In the genomic region with DNA sequence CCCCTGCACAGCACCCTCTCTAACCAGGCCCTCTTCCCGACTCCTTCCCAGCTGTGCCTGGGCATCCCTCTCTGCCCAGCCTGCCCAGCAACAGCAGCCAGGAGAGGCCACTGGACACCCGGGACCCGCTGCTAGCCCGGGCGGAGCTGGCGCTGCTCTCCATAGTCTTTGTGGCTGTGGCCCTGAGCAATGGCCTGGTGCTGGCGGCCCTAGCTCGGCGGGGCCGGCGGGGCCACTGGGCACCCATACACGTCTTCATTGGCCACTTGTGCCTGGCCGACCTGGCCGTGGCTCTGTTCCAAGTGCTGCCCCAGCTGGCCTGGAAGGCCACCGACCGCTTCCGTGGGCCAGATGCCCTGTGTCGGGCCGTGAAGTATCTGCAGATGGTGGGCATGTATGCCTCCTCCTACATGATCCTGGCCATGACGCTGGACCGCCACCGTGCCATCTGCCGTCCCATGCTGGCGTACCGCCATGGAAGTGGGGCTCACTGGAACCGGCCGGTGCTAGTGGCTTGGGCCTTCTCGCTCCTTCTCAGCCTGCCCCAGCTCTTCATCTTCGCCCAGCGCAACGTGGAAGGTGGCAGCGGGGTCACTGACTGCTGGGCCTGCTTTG, we compare ENCODE assay signal across 2 cellular contexts.
TF ChIP-seq lines count a peak whose summit lies in the region.

No MANE protein-coding gene starts in this region.

TF ChIP-seq in SK-N-SH, 30 proteins besides CTCF, POLR2A, EP300 and RAD21:
- TF ChIP-seq, protein P1, sequence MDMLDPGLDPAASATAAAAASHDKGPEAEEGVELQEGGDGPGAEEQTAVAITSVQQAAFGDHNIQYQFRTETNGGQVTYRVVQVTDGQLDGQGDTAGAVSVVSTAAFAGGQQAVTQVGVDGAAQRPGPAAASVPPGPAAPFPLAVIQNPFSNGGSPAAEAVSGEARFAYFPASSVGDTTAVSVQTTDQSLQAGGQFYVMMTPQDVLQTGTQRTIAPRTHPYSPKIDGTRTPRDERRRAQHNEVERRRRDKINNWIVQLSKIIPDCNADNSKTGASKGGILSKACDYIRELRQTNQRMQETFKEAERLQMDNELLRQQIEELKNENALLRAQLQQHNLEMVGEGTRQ (IDR thresholded peaks at IDR 0.05; ENCODE audit: borderline replicate concordance, low read depth, low read length): no peak
- TF ChIP-seq, protein P2, sequence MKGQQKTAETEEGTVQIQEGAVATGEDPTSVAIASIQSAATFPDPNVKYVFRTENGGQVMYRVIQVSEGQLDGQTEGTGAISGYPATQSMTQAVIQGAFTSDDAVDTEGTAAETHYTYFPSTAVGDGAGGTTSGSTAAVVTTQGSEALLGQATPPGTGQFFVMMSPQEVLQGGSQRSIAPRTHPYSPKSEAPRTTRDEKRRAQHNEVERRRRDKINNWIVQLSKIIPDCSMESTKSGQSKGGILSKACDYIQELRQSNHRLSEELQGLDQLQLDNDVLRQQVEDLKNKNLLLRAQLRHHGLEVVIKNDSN (IDR thresholded peaks at IDR 0.05; ENCODE audit: borderline replicate concordance, low read depth): no peak
- TF ChIP-seq FOXM1 (IDR thresholded peaks at IDR 0.05; ENCODE audit: low read depth): no peak
- TF ChIP-seq, protein P3, sequence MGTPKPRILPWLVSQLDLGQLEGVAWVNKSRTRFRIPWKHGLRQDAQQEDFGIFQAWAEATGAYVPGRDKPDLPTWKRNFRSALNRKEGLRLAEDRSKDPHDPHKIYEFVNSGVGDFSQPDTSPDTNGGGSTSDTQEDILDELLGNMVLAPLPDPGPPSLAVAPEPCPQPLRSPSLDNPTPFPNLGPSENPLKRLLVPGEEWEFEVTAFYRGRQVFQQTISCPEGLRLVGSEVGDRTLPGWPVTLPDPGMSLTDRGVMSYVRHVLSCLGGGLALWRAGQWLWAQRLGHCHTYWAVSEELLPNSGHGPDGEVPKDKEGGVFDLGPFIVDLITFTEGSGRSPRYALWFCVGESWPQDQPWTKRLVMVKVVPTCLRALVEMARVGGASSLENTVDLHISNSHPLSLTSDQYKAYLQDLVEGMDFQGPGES (IDR thresholded peaks at IDR 0.05; ENCODE audit: low read depth, low read length): no peak
- no peak for TF ChIP-seq POLR2AphosphoS5 (IDR thresholded peaks at IDR 0.05; ENCODE audit: low read depth, low read length)
- TF ChIP-seq, protein P4, sequence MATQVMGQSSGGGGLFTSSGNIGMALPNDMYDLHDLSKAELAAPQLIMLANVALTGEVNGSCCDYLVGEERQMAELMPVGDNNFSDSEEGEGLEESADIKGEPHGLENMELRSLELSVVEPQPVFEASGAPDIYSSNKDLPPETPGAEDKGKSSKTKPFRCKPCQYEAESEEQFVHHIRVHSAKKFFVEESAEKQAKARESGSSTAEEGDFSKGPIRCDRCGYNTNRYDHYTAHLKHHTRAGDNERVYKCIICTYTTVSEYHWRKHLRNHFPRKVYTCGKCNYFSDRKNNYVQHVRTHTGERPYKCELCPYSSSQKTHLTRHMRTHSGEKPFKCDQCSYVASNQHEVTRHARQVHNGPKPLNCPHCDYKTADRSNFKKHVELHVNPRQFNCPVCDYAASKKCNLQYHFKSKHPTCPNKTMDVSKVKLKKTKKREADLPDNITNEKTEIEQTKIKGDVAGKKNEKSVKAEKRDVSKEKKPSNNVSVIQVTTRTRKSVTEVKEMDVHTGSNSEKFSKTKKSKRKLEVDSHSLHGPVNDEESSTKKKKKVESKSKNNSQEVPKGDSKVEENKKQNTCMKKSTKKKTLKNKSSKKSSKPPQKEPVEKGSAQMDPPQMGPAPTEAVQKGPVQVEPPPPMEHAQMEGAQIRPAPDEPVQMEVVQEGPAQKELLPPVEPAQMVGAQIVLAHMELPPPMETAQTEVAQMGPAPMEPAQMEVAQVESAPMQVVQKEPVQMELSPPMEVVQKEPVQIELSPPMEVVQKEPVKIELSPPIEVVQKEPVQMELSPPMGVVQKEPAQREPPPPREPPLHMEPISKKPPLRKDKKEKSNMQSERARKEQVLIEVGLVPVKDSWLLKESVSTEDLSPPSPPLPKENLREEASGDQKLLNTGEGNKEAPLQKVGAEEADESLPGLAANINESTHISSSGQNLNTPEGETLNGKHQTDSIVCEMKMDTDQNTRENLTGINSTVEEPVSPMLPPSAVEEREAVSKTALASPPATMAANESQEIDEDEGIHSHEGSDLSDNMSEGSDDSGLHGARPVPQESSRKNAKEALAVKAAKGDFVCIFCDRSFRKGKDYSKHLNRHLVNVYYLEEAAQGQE (IDR thresholded peaks at IDR 0.05; ENCODE audit: low read depth, low read length): no peak
- no peak for TF ChIP-seq EZH2phosphoT487 (IDR thresholded peaks at IDR 0.05; ENCODE audit: borderline replicate concordance, low read depth)
- TF ChIP-seq MEF2A (IDR thresholded peaks at IDR 0.05; ENCODE audit: borderline replicate concordance, low read depth): no peak
- no peak for TF ChIP-seq ELF1 (IDR thresholded peaks at IDR 0.05)
- TF ChIP-seq CHD2 (IDR thresholded peaks at IDR 0.05; ENCODE audit: low read length, partially characterized antibody): no peak
- TF ChIP-seq, protein P5, sequence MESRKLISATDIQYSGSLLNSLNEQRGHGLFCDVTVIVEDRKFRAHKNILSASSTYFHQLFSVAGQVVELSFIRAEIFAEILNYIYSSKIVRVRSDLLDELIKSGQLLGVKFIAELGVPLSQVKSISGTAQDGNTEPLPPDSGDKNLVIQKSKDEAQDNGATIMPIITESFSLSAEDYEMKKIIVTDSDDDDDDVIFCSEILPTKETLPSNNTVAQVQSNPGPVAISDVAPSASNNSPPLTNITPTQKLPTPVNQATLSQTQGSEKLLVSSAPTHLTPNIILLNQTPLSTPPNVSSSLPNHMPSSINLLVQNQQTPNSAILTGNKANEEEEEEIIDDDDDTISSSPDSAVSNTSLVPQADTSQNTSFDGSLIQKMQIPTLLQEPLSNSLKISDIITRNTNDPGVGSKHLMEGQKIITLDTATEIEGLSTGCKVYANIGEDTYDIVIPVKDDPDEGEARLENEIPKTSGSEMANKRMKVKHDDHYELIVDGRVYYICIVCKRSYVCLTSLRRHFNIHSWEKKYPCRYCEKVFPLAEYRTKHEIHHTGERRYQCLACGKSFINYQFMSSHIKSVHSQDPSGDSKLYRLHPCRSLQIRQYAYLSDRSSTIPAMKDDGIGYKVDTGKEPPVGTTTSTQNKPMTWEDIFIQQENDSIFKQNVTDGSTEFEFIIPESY (IDR thresholded peaks at IDR 0.05; ENCODE audit: borderline replicate concordance, low read depth): no peak
- TF ChIP-seq GATA2 (CRISPR knock-in tag; IDR thresholded peaks at IDR 0.05): no peak

TF ChIP-seq in SK-N-SH treated with all-trans-retinoic acid at 6 μM for 48 hours, 23 proteins besides CTCF, POLR2A, EP300 and RAD21:
- TF ChIP-seq, protein P6, sequence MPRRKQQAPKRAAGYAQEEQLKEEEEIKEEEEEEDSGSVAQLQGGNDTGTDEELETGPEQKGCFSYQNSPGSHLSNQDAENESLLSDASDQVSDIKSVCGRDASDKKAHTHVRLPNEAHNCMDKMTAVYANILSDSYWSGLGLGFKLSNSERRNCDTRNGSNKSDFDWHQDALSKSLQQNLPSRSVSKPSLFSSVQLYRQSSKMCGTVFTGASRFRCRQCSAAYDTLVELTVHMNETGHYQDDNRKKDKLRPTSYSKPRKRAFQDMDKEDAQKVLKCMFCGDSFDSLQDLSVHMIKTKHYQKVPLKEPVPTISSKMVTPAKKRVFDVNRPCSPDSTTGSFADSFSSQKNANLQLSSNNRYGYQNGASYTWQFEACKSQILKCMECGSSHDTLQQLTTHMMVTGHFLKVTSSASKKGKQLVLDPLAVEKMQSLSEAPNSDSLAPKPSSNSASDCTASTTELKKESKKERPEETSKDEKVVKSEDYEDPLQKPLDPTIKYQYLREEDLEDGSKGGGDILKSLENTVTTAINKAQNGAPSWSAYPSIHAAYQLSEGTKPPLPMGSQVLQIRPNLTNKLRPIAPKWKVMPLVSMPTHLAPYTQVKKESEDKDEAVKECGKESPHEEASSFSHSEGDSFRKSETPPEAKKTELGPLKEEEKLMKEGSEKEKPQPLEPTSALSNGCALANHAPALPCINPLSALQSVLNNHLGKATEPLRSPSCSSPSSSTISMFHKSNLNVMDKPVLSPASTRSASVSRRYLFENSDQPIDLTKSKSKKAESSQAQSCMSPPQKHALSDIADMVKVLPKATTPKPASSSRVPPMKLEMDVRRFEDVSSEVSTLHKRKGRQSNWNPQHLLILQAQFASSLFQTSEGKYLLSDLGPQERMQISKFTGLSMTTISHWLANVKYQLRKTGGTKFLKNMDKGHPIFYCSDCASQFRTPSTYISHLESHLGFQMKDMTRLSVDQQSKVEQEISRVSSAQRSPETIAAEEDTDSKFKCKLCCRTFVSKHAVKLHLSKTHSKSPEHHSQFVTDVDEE (CRISPR knock-in tag; IDR thresholded peaks at IDR 0.05): no peak
- TF ChIP-seq GLIS3 (CRISPR knock-in tag; IDR thresholded peaks at IDR 0.05) (no peak), ZNF565 (CRISPR knock-in tag; conservative IDR thresholded peaks at IDR 0.05; ENCODE audit: low read depth) (no peak), OSR1 (CRISPR knock-in tag; IDR thresholded peaks at IDR 0.05) (no peak), TOX (CRISPR knock-in tag; IDR thresholded peaks at IDR 0.05; ENCODE audit: borderline replicate concordance) (no peak), PPARA (CRISPR knock-in tag; IDR thresholded peaks at IDR 0.05; ENCODE audit: borderline replicate concordance) (no peak), ARNTL (CRISPR knock-in tag; IDR thresholded peaks at IDR 0.05; ENCODE audit: borderline replicate concordance, low read depth) (no peak), ZFP3 (CRISPR knock-in tag; IDR thresholded peaks at IDR 0.05) (no peak), ZNF70 (CRISPR knock-in tag; IDR thresholded peaks at IDR 0.05) (no peak)
TF ChIP-seq in SK-N-SH treated with all-trans-retinoic acid at 6 μM for 48 hours: peak in this region for 0.
